ENCODE assay signal across 8 cellular contexts in the genomic region with DNA sequence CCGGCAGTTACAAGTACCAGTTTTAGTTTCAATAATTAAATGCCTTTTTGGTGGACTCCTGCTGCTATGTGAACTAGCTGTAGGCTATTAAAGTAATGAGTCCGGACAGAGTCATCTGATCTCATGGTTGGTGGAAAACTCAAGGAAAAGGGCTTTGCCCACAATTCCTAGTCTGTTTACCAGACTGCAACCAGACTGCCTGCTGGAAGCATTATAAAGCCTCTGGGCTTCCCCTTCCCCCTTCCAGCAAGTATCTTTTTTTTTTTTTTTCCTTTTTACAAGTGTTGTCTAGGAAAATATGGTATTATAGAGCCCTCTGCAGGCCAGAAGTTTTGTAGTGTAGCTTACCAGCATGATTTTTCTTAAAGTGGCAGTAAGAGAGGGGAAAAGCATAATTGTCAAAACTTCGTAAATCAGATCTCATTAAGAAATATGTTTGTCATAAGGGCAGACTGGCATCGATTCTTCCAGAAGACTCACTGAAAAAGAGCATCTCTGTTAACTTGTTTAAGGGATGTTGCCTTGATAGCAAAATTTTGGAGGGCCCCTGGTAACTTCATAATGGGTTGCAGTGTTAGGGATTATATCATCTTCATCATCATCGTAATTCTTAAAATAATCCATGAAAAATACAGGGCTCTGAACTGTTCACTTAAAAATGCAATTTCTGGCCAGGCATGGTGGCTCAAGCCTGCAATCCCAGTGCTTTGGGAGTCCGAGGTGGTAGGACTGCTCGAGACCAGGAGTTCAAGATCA.
DNase-seq lines count a peak whose midpoint lies in the region; ATAC-seq, FAIRE-seq and TF ChIP-seq lines count a peak whose summit lies in the region.

No MANE protein-coding gene starts in this region.

- no peaks in the 10 kb centered on the region for H3K27me3 Mint-ChIP-seq in activated T-cell treated with anti-CD3 and anti-CD28 coated beads, Interleukin-2, amount 50 U/mL, for 72 hours (ENCODE audit: low read depth)
- H3K27me3 Mint-ChIP-seq in activated T-cell treated with anti-CD3 and anti-CD28 coated beads, Interleukin-2, amount 50 U/mL, for 24 hours = no peaks in the 10 kb centered on the region

- H3K27me3 ChIP-seq in adrenal gland = no peaks in the 10 kb centered on the region
- H3K27me3 ChIP-seq in smooth muscle cell (ENCODE audit: low read depth) = no peaks in the 10 kb centered on the region

- peaks cover 12% of the 10 kb centered on the region for H3K4me1 Mint-ChIP-seq in activated T-cell treated with anti-CD3 and anti-CD28 coated beads, Interleukin-2, amount 50 U/mL, for 72 hours (ENCODE audit: low read depth)
- H3K4me1 Mint-ChIP-seq in activated T-cell treated with anti-CD3 and anti-CD28 coated beads, Interleukin-2, amount 50 U/mL, for 24 hours (ENCODE audit: low read depth) = peaks cover 3% of the 10 kb centered on the region

- H3K4me2 ChIP-seq in smooth muscle cell = peak overlapping the region; percentile 67

- H3K27ac Mint-ChIP-seq in activated T-cell treated with anti-CD3 and anti-CD28 coated beads, Interleukin-2, amount 50 U/mL, for 72 hours = no peak overlapping the region
- no peak overlapping the region for H3K27ac Mint-ChIP-seq in activated T-cell treated with anti-CD3 and anti-CD28 coated beads, Interleukin-2, amount 50 U/mL, for 24 hours

- no peak for FAIRE-seq in GM12892 (lab: Jason Lieb, UNC)

- DNase-seq in activated T-cell treated with anti-CD3 and anti-CD28 coated beads, Interleukin-2, amount 50 U/mL, for 72 hours = peak; percentile 19 to 25
- no peak for DNase-seq in activated T-cell treated with anti-CD3 and anti-CD28 coated beads, Interleukin-2, amount 50 U/mL, for 24 hours
- DNase-seq in NCI-H510A (lab: John Stamatoyannopoulos, UW) (peak; percentile 6), adrenal gland (peak; percentile 53 to 73 (median 66)), hippocampal formation (lab: John Stamatoyannopoulos, UW) (peak; percentile 24 to 74), smooth muscle cell (lab: John Stamatoyannopoulos, UW; ENCODE audit: unreplicated experiment) (no peak), GM12892 (ENCODE audit: insufficient read length) (no peak)

- H3K4me3 Mint-ChIP-seq in activated T-cell treated with anti-CD3 and anti-CD28 coated beads, Interleukin-2, amount 50 U/mL, for 72 hours = no peak overlapping the region
- H3K4me3 Mint-ChIP-seq in activated T-cell treated with anti-CD3 and anti-CD28 coated beads, Interleukin-2, amount 50 U/mL, for 24 hours = no peak overlapping the region

- H3K36me3 ChIP-seq in adrenal gland (replicated peaks in 1 of 2) (no peaks in the 10 kb centered on the region), smooth muscle cell (ENCODE audit: low read depth) (no peaks in the 10 kb centered on the region)

- H3K27ac ChIP-seq in adrenal gland = peak overlapping the region in 1 of 5 donors; percentile 11
- H3K27ac ChIP-seq in smooth muscle cell (ENCODE audit: low read depth) = peak overlapping the region; percentile 75

- TF ChIP-seq CTCF in adrenal gland (IDR thresholded peaks at IDR 0.05) (peak in 5 of 6 experiments; percentile 64 to 89 (median 67)), smooth muscle cell (IDR thresholded peaks at IDR 0.05; ENCODE audit: borderline replicate concordance, insufficient read depth, poor library complexity, severe bottlenecking) (peak; percentile 64)

- peaks cover 0 to 2% of the 10 kb centered on the region in 2 donors for H3K36me3 Mint-ChIP-seq in activated T-cell treated with anti-CD3 and anti-CD28 coated beads, Interleukin-2, amount 50 U/mL, for 72 hours (ENCODE audit: insufficient read depth in 2 of 2)
- no peaks in the 10 kb centered on the region for H3K36me3 Mint-ChIP-seq in activated T-cell treated with anti-CD3 and anti-CD28 coated beads, Interleukin-2, amount 50 U/mL, for 24 hours (ENCODE audit: low read depth)

- peaks cover 12% of the 10 kb centered on the region for H3K79me2 ChIP-seq in smooth muscle cell (ENCODE audit: low read depth)

- intact Hi-C loops in adrenal gland (cut with DNase I) = loop anchor here in 1 of 2 donors (10.0 kb wide), 2 partner anchors 94 to 726 kb away; no protein-coding TSS in a partner anchor

- H3F3A ChIP-seq in smooth muscle cell (ENCODE audit: low read depth) = peaks cover 7% of the 10 kb centered on the region

- H3K9me3 ChIP-seq in adrenal gland (replicated peaks in 1 of 3) (no peaks in the 10 kb centered on the region), smooth muscle cell (replicated peaks; ENCODE audit: low read depth) (no peaks in the 10 kb centered on the region)

- TF ChIP-seq POLR2A in adrenal gland (IDR thresholded peaks at IDR 0.05) = peak in 1 of 2 donors; percentile 58
- no peak for TF ChIP-seq POLR2A in GM12892 (IDR thresholded peaks at IDR 0.05; ENCODE audit: low read depth, low read length)

- H3K9ac ChIP-seq in smooth muscle cell (ENCODE audit: low read depth) = peak overlapping the region; percentile 18

- 43 to 51% (median 47%) methylated on average over 7 of the region's 7 CpGs for WGBS in adrenal gland, 4 donors
- 49% methylated on average over 7 of the region's 7 CpGs for WGBS in smooth muscle cell (ENCODE audit: low lambda C conversion rate)

- H3K4me3 ChIP-seq in adrenal gland (no peak overlapping the region), smooth muscle cell (peak overlapping the region; percentile 26)

- no peak overlapping the region for H2AFZ ChIP-seq in smooth muscle cell (ENCODE audit: low read depth)

- no peaks in the 10 kb centered on the region for H3K9me3 Mint-ChIP-seq in activated T-cell treated with anti-CD3 and anti-CD28 coated beads, Interleukin-2, amount 50 U/mL, for 72 hours
- H3K9me3 Mint-ChIP-seq in activated T-cell treated with anti-CD3 and anti-CD28 coated beads, Interleukin-2, amount 50 U/mL, for 24 hours = no peaks in the 10 kb centered on the region

- H3K4me1 ChIP-seq in adrenal gland (replicated peaks in 1 of 2) (peaks cover 0 to 6% of the 10 kb centered on the region in 2 donors), smooth muscle cell (ENCODE audit: low read depth) (peaks cover 36% of the 10 kb centered on the region)

- no peaks in the 10 kb centered on the region for H4K20me1 ChIP-seq in smooth muscle cell (ENCODE audit: low read depth)

- ATAC-seq in activated T-cell treated with anti-CD3 and anti-CD28 coated beads, Interleukin-2, amount 50 U/mL, for 72 hours (replicated peaks in 1 of 2) = peak; percentile 32 to 40
- ATAC-seq in HG03439 (IDR thresholded peaks at IDR 0.05; ENCODE audit: unreplicated experiment) = peak; percentile 48

Comparison
In these comparisons a context has a peak if more than half of its experiments do, and no peak if none do; other contexts are left out.
1. DNase-seq: peak in activated T-cell treated with anti-CD3 and anti-CD28 coated beads, Interleukin-2, amount 50 U/mL, for 72 hours (2 of 2), NCI-H510A (single experiment), adrenal gland (7 of 7) and hippocampal formation (2 of 2); none in activated T-cell treated with anti-CD3 and anti-CD28 coated beads, Interleukin-2, amount 50 U/mL, for 24 hours (single experiment), smooth muscle cell (single experiment) and GM12892 (single experiment).